In the genomic region with DNA sequence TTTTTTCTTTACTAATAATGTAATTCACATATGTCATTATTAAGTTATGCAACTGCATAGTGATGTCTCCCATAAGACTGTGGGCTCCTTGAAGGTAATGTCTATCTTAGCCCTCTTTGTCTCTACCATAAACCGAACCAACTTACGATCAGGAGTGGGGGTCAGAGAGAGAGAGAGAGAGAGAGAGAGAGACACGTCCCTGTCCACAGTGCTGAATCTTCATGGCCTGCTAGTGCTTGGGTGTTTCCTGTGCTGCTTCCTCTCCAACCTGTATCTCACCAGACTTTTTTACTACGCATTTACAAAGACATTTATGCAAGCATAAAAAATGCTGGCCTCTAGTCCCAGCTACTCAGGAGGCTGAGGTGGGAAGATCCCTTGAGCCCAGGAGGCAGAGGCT, we compare ENCODE assay signal across 18 cellular contexts. TPM values are rescaled to one million over a fixed set of nuclear protein-coding genes. Genes with fewer than 3 reads are reported as not detected.
A peak's percentile ranks its signal among the peaks of the same experiment; 100 is the strongest.
DNase-seq lines count a peak whose midpoint lies in the region; FAIRE-seq and TF ChIP-seq lines count a peak whose summit lies in the region.
"Had no signal": no experiment of that assay in that cellular context is flagged by ENCODE, and none has a peak within 500 bp of the region (broad histone marks: within the 10 kb centered on the region; RNA-seq: fewer than 3 reads in every experiment).

No MANE protein-coding gene starts in this region.

- TF ChIP-seq CTCF in cardiac muscle cell (IDR thresholded peaks at IDR 0.05; ENCODE audit: low read depth, low read length), result no peak
- TF ChIP-seq CTCF in left ventricle myocardium inferior (IDR thresholded peaks at IDR 0.05; ENCODE audit: borderline replicate concordance), result no peak
- TF ChIP-seq CTCF in H1 (IDR thresholded peaks at IDR 0.05; ENCODE audit: control extremely low read depth in 1 of 3, insufficient read depth in 1 of 3, low read depth in 1 of 3, low read length in 3 of 3), result no peak
- TF ChIP-seq CTCF in H9 (conservative IDR thresholded peaks at IDR 0.05), result no peak

- H3K27ac ChIP-seq in cardiac muscle cell, result no peak overlapping the region
- H3K27ac ChIP-seq in left ventricle myocardium inferior (replicated peaks), result no peak overlapping the region
- H3K27ac ChIP-seq in H1 (ENCODE audit: low read depth, low read length), result no peak overlapping the region
- no peak overlapping the region for H3K27ac ChIP-seq in H9 (ENCODE audit: insufficient read length, low read depth, low read length)

- H4K91ac ChIP-seq in H1 (replicated peaks; ENCODE audit: insufficient read length, low read length), result no peak overlapping the region
- no peak overlapping the region for H4K91ac ChIP-seq in H9 (ENCODE audit: insufficient read length, low read depth, low read length)

- H3K36me3 ChIP-seq in cardiac muscle cell (no peaks in the 10 kb centered on the region), left ventricle myocardium inferior (no peaks in the 10 kb centered on the region), H1 (ENCODE audit: control insufficient read depth in 2 of 4, insufficient read depth in 4 of 4, low read length in 3 of 4) (no peaks in the 10 kb centered on the region)

- peaks cover 2 to 5% of the 10 kb centered on the region in 2 experiments; a peak in 2 of 5 replicates for H3K9me3 Mint-ChIP-seq in H9

- H3K4me2 ChIP-seq in H1 (ENCODE audit: insufficient read depth in 1 of 2, low read depth in 2 of 2, low read length in 2 of 2) (no peak overlapping the region), H9 (ENCODE audit: insufficient read depth, insufficient read length, low read length) (no peak overlapping the region)

- no peak overlapping the region for H3K9ac ChIP-seq in H1 (replicated peaks in 1 of 4; ENCODE audit: extremely low read depth in 1 of 4, low read depth in 3 of 4, low read length in 3 of 4)
- no peak overlapping the region for H3K9ac ChIP-seq in H9 (ENCODE audit: extremely low read depth, insufficient read length, low read length)

- TF ChIP-seq RAD21 in H1 (IDR thresholded peaks at IDR 0.05 in 1 of 2, conservative IDR thresholded peaks at IDR 0.05 in 1 of 2; ENCODE audit: low read depth in 2 of 2, low read length in 2 of 2), result no peak

- no peak overlapping the region for H3K4me3 ChIP-seq in cardiac muscle cell
- H3K4me3 ChIP-seq in left ventricle myocardium inferior, result no peak overlapping the region
- H3K4me3 ChIP-seq in H1 (ENCODE audit: extremely low read depth in 1 of 4, insufficient read depth in 2 of 4, low read depth in 3 of 4, low read length in 4 of 4), result no peak overlapping the region

- POLR2A ChIA-PET in H1 (lab: Charles Lee; ENCODE audit: partially characterized antibody), result interaction anchor here (1.2 to 2.0 kb wide), 2 partner anchors 9 to 61 kb away, joined by 3 to 8 read pairs; no protein-coding TSS in a partner anchor

- WGBS in H1 (ENCODE audit: extremely low coverage in 1 of 2, insufficient coverage in 1 of 2, insufficient read length in 1 of 2, insufficient replicate concordance in 2 of 2, low coverage in 1 of 2, low lambda C conversion rate in 2 of 2, missing lambda C conversion rate in 1 of 2), 2 experiments, result 100% methylated on average over 4 of the region's 4 CpGs; no CpG with 5 or more reads in 1 of the 2 experiments
- WGBS in H9 (ENCODE audit: extremely low coverage, insufficient read length, low lambda C conversion rate), result no CpG with 5 or more reads among the region's 4 CpGs

- H3K14ac ChIP-seq in H1 (ENCODE audit: insufficient read length) (no peak overlapping the region), H9 (ENCODE audit: insufficient read depth, low read length) (no peak overlapping the region)

- H3K27me3 Mint-ChIP-seq in H9 (ENCODE audit: low read depth), result no peaks in the 10 kb centered on the region

- H4K8ac ChIP-seq in H1 (ENCODE audit: extremely low read depth, insufficient read depth, low read length) (no peak overlapping the region), H9 (replicated peaks; ENCODE audit: insufficient read length, low read depth, low read length) (no peak overlapping the region)

- no peak overlapping the region for H4K5ac ChIP-seq in H1 (ENCODE audit: insufficient read length, low read depth, low read length)
- no peak overlapping the region for H4K5ac ChIP-seq in H9 (ENCODE audit: insufficient read length, low read depth, low read length)

- H3K4ac ChIP-seq in H1 (replicated peaks; ENCODE audit: insufficient read length, low read depth, low read length) (no peak overlapping the region), H9 (ENCODE audit: low read depth, low read length) (no peak overlapping the region)

- H2AK5ac ChIP-seq in H1 (ENCODE audit: low read depth, low read length) (no peak overlapping the region), H9 (ENCODE audit: insufficient read length, low read length) (no peak overlapping the region)

- H3T11ph ChIP-seq in H9 (ENCODE audit: low read length), result no peak overlapping the region

- H3K4me1 ChIP-seq in cardiac muscle cell (ENCODE audit: low read depth) (no peaks in the 10 kb centered on the region), left ventricle myocardium inferior (no peaks in the 10 kb centered on the region), H1 (replicated peaks in 1 of 4; ENCODE audit: control insufficient read depth in 3 of 4, insufficient read depth in 4 of 4, low read length in 3 of 4) (no peaks in the 10 kb centered on the region), H9 (ENCODE audit: insufficient read depth, low read length) (no peaks in the 10 kb centered on the region)

- H3K4me1 Mint-ChIP-seq in H9, result no peaks in the 10 kb centered on the region

- CTCF ChIA-PET in H1 (lab: Charles Lee; ENCODE audit: partially characterized antibody), result interaction anchor here (1.2 to 3.9 kb wide), 3 partner anchors 11 to 103 kb away, joined by 6 to 20 read pairs (median 8); no protein-coding TSS in a partner anchor

- H2BK15ac ChIP-seq in H1 (ENCODE audit: low read length) (no peak overlapping the region), H9 (ENCODE audit: low read depth, low read length) (no peak overlapping the region)

- no peaks in the 10 kb centered on the region for H3K9me3 ChIP-seq in cardiac muscle cell (ENCODE audit: low read depth)
- peaks cover 8% of the 10 kb centered on the region for H3K9me3 ChIP-seq in left ventricle myocardium inferior (replicated peaks)
- no peaks in the 10 kb centered on the region for H3K9me3 ChIP-seq in H1 (ENCODE audit: insufficient read depth in 2 of 2, low read depth in 1 of 2, low read length in 1 of 2)
- H3K9me3 ChIP-seq in H9 (ENCODE audit: control insufficient read depth, low read depth, low read length), result no peaks in the 10 kb centered on the region

- no peak for FAIRE-seq in H1 (lab: Jason Lieb, UNC)
- FAIRE-seq: GM12891, HTR-8/SVneo had no signal

- H3K23ac ChIP-seq in H1 (ENCODE audit: insufficient read length), result no peak overlapping the region
- H3K23ac ChIP-seq in H9 (ENCODE audit: insufficient read length, low read depth, low read length), result no peak overlapping the region

- H4K20me1 ChIP-seq in H1 (replicated peaks in 1 of 2; ENCODE audit: control insufficient read depth in 1 of 2, insufficient read depth in 2 of 2, low read length in 2 of 2), result no peaks in the 10 kb centered on the region
- H4K20me1 ChIP-seq in H9 (ENCODE audit: control insufficient read depth, insufficient read depth, insufficient read length), result no peaks in the 10 kb centered on the region

- TF ChIP-seq EP300 in H1 (IDR thresholded peaks at IDR 0.05; ENCODE audit: borderline replicate concordance in 1 of 2, low read depth in 2 of 2, low read length in 2 of 2), result no peak

- DNase-seq in cardiac muscle cell (ENCODE audit: low read depth in 1 of 2, low spot score in 1 of 2) (peak; percentile 34 to 51), left ventricle myocardium inferior (no peak), RKO (ENCODE audit: low spot score) (peak; percentile 48), H1 (ENCODE audit: low read depth in 1 of 2, low spot score in 2 of 2) (no peak), renal cortical epithelial cell (ENCODE audit: low read depth) (peak; percentile 25), H9 (no peak), medulla oblongata (ENCODE audit: extremely low spot score) (no peak)
- DNase-seq in stimulated activated CD4-positive, alpha-beta T cell treated with anti-CD3 and anti-CD28 coated beads, Interleukin-2, amount 100 ng/mL, for 24 hours, result no peak
- DNase-seq: activated CD4-positive, alpha-beta T cell treated with anti-CD3 and anti-CD28 coated beads for 48 hours; activated effector memory CD4-positive, alpha-beta T cell treated with Interleukin-2 at 50 U/mL for 16 hours; DMS53; H7; NCI-H187; retina; stimulated activated naive CD8-positive, alpha-beta T cell treated with anti-CD3 and anti-CD28 coated beads, Interleukin-15, Interleukin-2, amounts not matched to agents 100 U/mL and 50 U/mL, for 24 hours; SW 1271 had no signal

- intact Hi-C loops in left ventricle myocardium inferior (cut with micrococcal nuclease), result no loop called here

- no peak overlapping the region for H3K4me3 Mint-ChIP-seq in H9

- H3K27ac Mint-ChIP-seq in H9, result no peak overlapping the region

- 0 out of 7 replicates have a peak, but pooled peaks cover 0 to 2% (median 0%) of the 10 kb centered on the region in 3 experiments for H3K36me3 Mint-ChIP-seq in H9 (ENCODE audit: insufficient read depth in 1 of 3, low read depth in 3 of 3)

- H2AFZ ChIP-seq in H1 (ENCODE audit: low read length), result no peak overlapping the region
- H2AFZ ChIP-seq in H9 (ENCODE audit: low read length), result no peak overlapping the region

- H2BK12ac ChIP-seq in H1 (ENCODE audit: low read depth, low read length) (no peak overlapping the region), H9 (ENCODE audit: insufficient read length, low read depth, low read length) (no peak overlapping the region)

- H3K79me1 ChIP-seq in H1 (ENCODE audit: low read depth, low read length) (no peaks in the 10 kb centered on the region), H9 (ENCODE audit: insufficient read depth, low read depth, low read length, poor library complexity, severe bottlenecking) (no peaks in the 10 kb centered on the region)

- H3K79me2 ChIP-seq in H1 (ENCODE audit: control insufficient read depth in 1 of 2, insufficient read depth in 2 of 2, low read length in 2 of 2) (no peaks in the 10 kb centered on the region), H9 (ENCODE audit: insufficient read depth, low read length) (no peaks in the 10 kb centered on the region)

- TF ChIP-seq POLR2A in H1 (IDR thresholded peaks at IDR 0.05; ENCODE audit: control extremely low read depth in 1 of 2, low read depth in 2 of 2, low read length in 2 of 2), result no peak

- no peak overlapping the region for H3K18ac ChIP-seq in H1 (ENCODE audit: extremely low read depth, low read length)
- H3K18ac ChIP-seq in H9 (ENCODE audit: insufficient read length, low read depth, low read length), result no peak overlapping the region

- no peak overlapping the region for H3K56ac ChIP-seq in H1 (replicated peaks; ENCODE audit: insufficient read length, low read depth, low read length)
- H3K56ac ChIP-seq in H9 (ENCODE audit: insufficient read length, low read depth, low read length), result no peak overlapping the region

- H2BK5ac ChIP-seq in H1 (ENCODE audit: low read depth, low read length) (no peak overlapping the region), H9 (ENCODE audit: insufficient read length, low read length) (no peak overlapping the region)

- H2BK20ac ChIP-seq in H1 (ENCODE audit: low read length), result no peak overlapping the region
- no peak overlapping the region for H2BK20ac ChIP-seq in H9 (ENCODE audit: low read depth, low read length, poor library complexity, severe bottlenecking)

- H3K27me3 ChIP-seq in cardiac muscle cell, result no peaks in the 10 kb centered on the region
- no peaks in the 10 kb centered on the region for H3K27me3 ChIP-seq in left ventricle myocardium inferior (ENCODE audit: low read depth)
- H3K27me3 ChIP-seq in H1 (replicated peaks in 1 of 4; ENCODE audit: control insufficient read depth in 3 of 4, extremely low read depth in 1 of 4, insufficient read depth in 3 of 4, low read length in 3 of 4), result no peaks in the 10 kb centered on the region
- no peaks in the 10 kb centered on the region for H3K27me3 ChIP-seq in H9 (ENCODE audit: insufficient read depth, low read length)

- H2BK120ac ChIP-seq in H1 (replicated peaks; ENCODE audit: low read depth, low read length) (no peak overlapping the region), H9 (ENCODE audit: low read depth, low read length, poor library complexity, severe bottlenecking) (no peak overlapping the region)

- H3K23me2 ChIP-seq in H1 (ENCODE audit: low read depth, low read length) (no peaks in the 10 kb centered on the region), H9 (ENCODE audit: insufficient read length, low read depth, low read length, poor library complexity, severe bottlenecking) (no peaks in the 10 kb centered on the region)

RNA-seq across cellular contexts. Expression of gene HAPSTR1, which starts 52.2 kb away (rescaled TPM):
- 44.7 and 60.0 TPM in 2 replicates for total RNA-seq in cardiac muscle cell
- polyA plus RNA-seq in cardiac muscle cell, result 26.5 and 27.8 TPM in 2 replicates
- total RNA-seq in left ventricle myocardium inferior, result 52.3 TPM
- total RNA-seq in H1 (2021; fragmentation: NEBNext Ultra II Directional; extraction: Animal tissue kit (Norgen Biotek cat#: 25700)), result 63.1 and 66.1 TPM in 2 replicates
- polyA plus RNA-seq in H1 (2011; rRNA removed), result 11.6 and 11.9 TPM in 2 replicates
- polyA plus RNA-seq in H1 (2011; cell fraction: cytosol; rRNA removed), result 16.9 TPM
- polyA plus RNA-seq in H1 (2011; cell fraction: nucleus; rRNA removed), result 9.7 TPM
- polyA plus RNA-seq in H1 (2012, experiment 1 of 2), result 14.3 to 21.6 TPM (median 17.4 TPM) in 4 replicates
- 3.4 TPM for polyA plus RNA-seq in H1 (2012, experiment 2 of 2)
- 22.2 TPM for polyA plus RNA-seq in H1 (2013, experiment 1 of 2)
- 21.7 TPM for polyA plus RNA-seq in H1 (2013, experiment 2 of 2)
- polyA minus RNA-seq in H1 (2011; rRNA and poly(A)+ RNA removed), result 38.0 and 41.9 TPM in 2 replicates
- 29.7 TPM for polyA minus RNA-seq in H1 (2011; cell fraction: cytosol; rRNA and poly(A)+ RNA removed)
- polyA minus RNA-seq in H1 (2011; cell fraction: nucleus; rRNA and poly(A)+ RNA removed), result 26.0 TPM
- 88.6 and 95.5 TPM in 2 replicates for total RNA-seq in renal cortical epithelial cell
- total RNA-seq in H9 (2021), result 80.1 and 85.2 TPM in 2 replicates

Comparison
In these comparisons a context has a peak if more than half of its experiments do, and no peak if none do; other contexts are left out.
1. DNase-seq: peak in cardiac muscle cell (2 of 2), RKO (single experiment) and renal cortical epithelial cell (single experiment); none in left ventricle myocardium inferior (single experiment), H1 (0 of 2), H9 (single experiment), medulla oblongata (single experiment) and stimulated activated CD4-positive, alpha-beta T cell treated with anti-CD3 and anti-CD28 coated beads, Interleukin-2, amount 100 ng/mL, for 24 hours (0 of 2).